9 cellular contexts compared by ENCODE assay signal in the genomic region with DNA sequence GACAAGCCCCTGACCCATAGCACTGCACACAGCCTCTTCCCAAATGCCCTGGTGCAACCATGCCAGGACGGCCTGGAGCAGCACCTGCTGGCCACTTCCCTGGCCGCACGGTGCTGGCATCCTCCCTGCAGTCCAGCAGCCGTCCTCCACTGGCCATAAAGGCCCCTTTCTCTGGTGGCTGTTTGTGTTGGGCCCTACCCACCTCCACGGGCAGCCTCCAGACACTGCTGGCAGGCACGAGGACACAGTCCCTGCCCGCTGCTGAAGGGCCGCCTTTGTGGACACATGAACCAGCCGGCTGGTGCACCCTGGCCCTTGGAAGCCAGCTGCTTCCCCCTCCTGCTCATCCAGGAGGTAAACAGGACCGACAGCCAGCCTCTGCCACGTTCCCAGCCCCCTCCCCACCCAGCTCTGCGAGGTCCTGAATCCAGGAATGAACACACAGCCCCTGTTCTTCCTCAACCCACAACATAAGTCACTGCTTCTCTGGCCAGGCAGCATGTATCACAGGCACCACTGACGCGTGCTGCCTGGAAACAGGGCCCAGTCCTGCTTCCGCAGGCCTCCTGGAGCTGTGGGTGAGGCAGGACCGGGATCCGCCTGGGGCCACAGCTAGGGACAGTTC. TPM values are rescaled to one million over a fixed set of nuclear protein-coding genes. Genes with fewer than 3 reads are reported as not detected.
A peak's percentile ranks its signal among the peaks of the same experiment; 100 is the strongest.
DNase-seq lines count a peak whose midpoint lies in the region; ATAC-seq, FAIRE-seq and TF ChIP-seq lines count a peak whose summit lies in the region.
"Had no signal": no experiment of that assay in that cellular context is flagged by ENCODE, and none has a peak within 500 bp of the region (broad histone marks: within the 10 kb centered on the region; RNA-seq: fewer than 3 reads in every experiment).

No MANE protein-coding gene starts in this region.

- peak overlapping the region; percentile 59 for H2AFZ ChIP-seq in GM23338

- H3K9me2 ChIP-seq in GM23338 (ENCODE audit: insufficient read depth), result no peaks in the 10 kb centered on the region

- no peaks in the 10 kb centered on the region for H3K36me3 ChIP-seq in GM23338 (ENCODE audit: insufficient read depth)
- no peaks in the 10 kb centered on the region for H3K36me3 ChIP-seq in effector memory CD4-positive, alpha-beta T cell (ENCODE audit: control insufficient read depth, insufficient read depth, low read length)

- H3K4me1 Mint-ChIP-seq in GM23338 (peaks cover 19% of the 10 kb centered on the region), MCF 10A (ENCODE audit: insufficient read depth, unreplicated experiment) (peaks cover 15% of the 10 kb centered on the region)

- H3K27ac ChIP-seq in GM23338 (ENCODE audit: low read depth), result no peak overlapping the region
- H3K27ac ChIP-seq in effector memory CD4-positive, alpha-beta T cell (ENCODE audit: insufficient read depth, low read length, poor library complexity, severe bottlenecking), result no peak overlapping the region

- peak; percentile 51 for ATAC-seq in GM23338
- ATAC-seq in HG03432 (IDR thresholded peaks at IDR 0.05; ENCODE audit: unreplicated experiment), result no peak

- no peaks in the 10 kb centered on the region for H4K20me1 ChIP-seq in GM23338 (replicated peaks; ENCODE audit: insufficient read depth)

- H3K27ac Mint-ChIP-seq in GM23338, result no peak overlapping the region
- peak overlapping the region; percentile 78 for H3K27ac Mint-ChIP-seq in MCF 10A (ENCODE audit: low read depth, unreplicated experiment)

- no TSS peak for BruUV-seq in MCF 10A (replicated peaks; lab: Mats Ljungman, UMichigan)

- no peaks in the 10 kb centered on the region for H3K27me3 ChIP-seq in GM23338 (ENCODE audit: insufficient read depth)
- no peaks in the 10 kb centered on the region for H3K27me3 ChIP-seq in effector memory CD4-positive, alpha-beta T cell (replicated peaks; ENCODE audit: control insufficient read depth, insufficient read depth, low read length, poor library complexity, severe bottlenecking)

- H3K27me3 Mint-ChIP-seq in GM23338 (ENCODE audit: insufficient read depth, low read depth, poor library complexity) (peaks cover 14% of the 10 kb centered on the region), MCF 10A (ENCODE audit: insufficient read depth, unreplicated experiment) (no peaks in the 10 kb centered on the region)

- no peak overlapping the region for H3K4me3 ChIP-seq in GM23338
- H3K4me3 ChIP-seq in effector memory CD4-positive, alpha-beta T cell (ENCODE audit: insufficient read depth, low read depth, low read length, poor library complexity, severe bottlenecking), result no peak overlapping the region

- no peak overlapping the region for H3K4me2 ChIP-seq in GM23338

- H3F3A ChIP-seq in GM23338 (replicated peaks; ENCODE audit: low read depth), result no peaks in the 10 kb centered on the region

- no peaks in the 10 kb centered on the region for H3K79me2 ChIP-seq in GM23338 (replicated peaks; ENCODE audit: insufficient read depth)

- peaks cover under 1% of the 10 kb centered on the region; the same call in 1 of the 3 replicates for H3K9me3 Mint-ChIP-seq in GM23338
- no peaks in the 10 kb centered on the region for H3K9me3 Mint-ChIP-seq in MCF 10A (ENCODE audit: unreplicated experiment)

- POLR2A ChIA-PET in MCF 10A (lab: Yijun Ruan, JAX), result interaction anchor here (0.5 to 5.1 kb wide), 16 partner anchors 33 to 1607 kb away, joined by 3 to 19 read pairs (median 4); a partner anchor contains a TSS

- CTCF ChIA-PET in MCF 10A (lab: Yijun Ruan, JAX), result interaction anchor here (0.6 to 7.7 kb wide), 21 partner anchors 15 to 1554 kb away, joined by 3 to 61 read pairs (median 4); no protein-coding TSS in a partner anchor

- DNase-seq in GM23338 (ENCODE audit: low spot score) (no peak), MCF 10A (ENCODE audit: unreplicated experiment) (peak; percentile 63), hypothalamus (lab: John Stamatoyannopoulos, UW) (peak in 49 of 51 donors; percentile 30 to 98 (median 81)), retina (peak; percentile 72), GM19239 (ENCODE audit: insufficient read length, low spot score) (no peak), T-helper 2 cell (no peak)
- DNase-seq in effector memory CD4-positive, alpha-beta T cell, result no peak

- peak; percentile 11 to 48; a peak in 2 of 4 replicates for TF ChIP-seq CTCF in GM23338 (conservative IDR thresholded peaks at IDR 0.05; ENCODE audit: low read depth in 2 of 2)
- peak; percentile 76 for TF ChIP-seq CTCF in MCF 10A (IDR thresholded peaks at IDR 0.05; ENCODE audit: unreplicated experiment)

- H3K4me1 ChIP-seq in GM23338 (ENCODE audit: insufficient read depth), result no peaks in the 10 kb centered on the region
- no peaks in the 10 kb centered on the region for H3K4me1 ChIP-seq in effector memory CD4-positive, alpha-beta T cell (ENCODE audit: control insufficient read depth, insufficient read depth, low read length, poor library complexity, severe bottlenecking)

- no peak overlapping the region for H3K4me3 Mint-ChIP-seq in GM23338
- no peak overlapping the region for H3K4me3 Mint-ChIP-seq in MCF 10A (ENCODE audit: unreplicated experiment)

- intact Hi-C loops in MCF 10A (cut with micrococcal nuclease), result loop anchor here (1.0 to 10.0 kb wide), 5 partner anchors 80 to 730 kb away; a partner anchor contains a TSS

- no peak for FAIRE-seq in GM19239 (lab: Jason Lieb, UNC)
- FAIRE-seq: endometrium had no signal

- no peaks in the 10 kb centered on the region for H3K36me3 Mint-ChIP-seq in GM23338 (ENCODE audit: low read depth)
- peaks cover 4% of the 10 kb centered on the region for H3K36me3 Mint-ChIP-seq in MCF 10A (ENCODE audit: insufficient read depth, unreplicated experiment)

- H3K9me3 ChIP-seq in effector memory CD4-positive, alpha-beta T cell (ENCODE audit: control insufficient read depth, low read length), result no peaks in the 10 kb centered on the region

TF ChIP-seq in GM23338, 12 proteins besides CTCF, POLR2A, EP300 and RAD21 (continues in another document):
- TF ChIP-seq STAT1 (IDR thresholded peaks at IDR 0.05; ENCODE audit: unreplicated experiment), result no peak
- TF ChIP-seq, protein P1, sequence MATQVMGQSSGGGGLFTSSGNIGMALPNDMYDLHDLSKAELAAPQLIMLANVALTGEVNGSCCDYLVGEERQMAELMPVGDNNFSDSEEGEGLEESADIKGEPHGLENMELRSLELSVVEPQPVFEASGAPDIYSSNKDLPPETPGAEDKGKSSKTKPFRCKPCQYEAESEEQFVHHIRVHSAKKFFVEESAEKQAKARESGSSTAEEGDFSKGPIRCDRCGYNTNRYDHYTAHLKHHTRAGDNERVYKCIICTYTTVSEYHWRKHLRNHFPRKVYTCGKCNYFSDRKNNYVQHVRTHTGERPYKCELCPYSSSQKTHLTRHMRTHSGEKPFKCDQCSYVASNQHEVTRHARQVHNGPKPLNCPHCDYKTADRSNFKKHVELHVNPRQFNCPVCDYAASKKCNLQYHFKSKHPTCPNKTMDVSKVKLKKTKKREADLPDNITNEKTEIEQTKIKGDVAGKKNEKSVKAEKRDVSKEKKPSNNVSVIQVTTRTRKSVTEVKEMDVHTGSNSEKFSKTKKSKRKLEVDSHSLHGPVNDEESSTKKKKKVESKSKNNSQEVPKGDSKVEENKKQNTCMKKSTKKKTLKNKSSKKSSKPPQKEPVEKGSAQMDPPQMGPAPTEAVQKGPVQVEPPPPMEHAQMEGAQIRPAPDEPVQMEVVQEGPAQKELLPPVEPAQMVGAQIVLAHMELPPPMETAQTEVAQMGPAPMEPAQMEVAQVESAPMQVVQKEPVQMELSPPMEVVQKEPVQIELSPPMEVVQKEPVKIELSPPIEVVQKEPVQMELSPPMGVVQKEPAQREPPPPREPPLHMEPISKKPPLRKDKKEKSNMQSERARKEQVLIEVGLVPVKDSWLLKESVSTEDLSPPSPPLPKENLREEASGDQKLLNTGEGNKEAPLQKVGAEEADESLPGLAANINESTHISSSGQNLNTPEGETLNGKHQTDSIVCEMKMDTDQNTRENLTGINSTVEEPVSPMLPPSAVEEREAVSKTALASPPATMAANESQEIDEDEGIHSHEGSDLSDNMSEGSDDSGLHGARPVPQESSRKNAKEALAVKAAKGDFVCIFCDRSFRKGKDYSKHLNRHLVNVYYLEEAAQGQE (IDR thresholded peaks at IDR 0.05; ENCODE audit: unreplicated experiment), result no peak
- no peak for TF ChIP-seq EZH2 (IDR thresholded peaks at IDR 0.05; ENCODE audit: low read depth, unreplicated experiment)
- no peak for TF ChIP-seq ZNF114 (CRISPR knock-in tag; IDR thresholded peaks at IDR 0.05)
- no peak for TF ChIP-seq NANOG (IDR thresholded peaks at IDR 0.05; ENCODE audit: borderline replicate concordance)
- TF ChIP-seq POLR2AphosphoS5 (IDR thresholded peaks at IDR 0.05; ENCODE audit: low read depth), result no peak
- no peak for TF ChIP-seq CREB1 (CRISPR knock-in tag; IDR thresholded peaks at IDR 0.05; ENCODE audit: low read depth)

RNA-seq across cellular contexts. Expression of a gene that starts 43.8 kb away (rescaled TPM):
- total RNA-seq in GM23338 (2014; rRNA removed; shearing (Covaris generic)), result 2.6 and 3.6 TPM in 2 replicates
- 1.2 and 1.3 TPM in 2 replicates for polyA plus RNA-seq in GM23338 (2016; fragmentation: Nextera tagmentation; extraction: Ambion mirVana)
- total RNA-seq in MCF 10A (2022), result 1.2 and 1.3 TPM in 2 replicates

Comparison
In these comparisons a context has a peak if more than half of its experiments do, and no peak if none do; other contexts are left out.
1. DNase-seq: peak in MCF 10A (single experiment), hypothalamus (49 of 51) and retina (single experiment); none in GM23338 (single experiment), effector memory CD4-positive, alpha-beta T cell (0 of 3), GM19239 (single experiment) and T-helper 2 cell (0 of 5).